In genomic region chr13:43316997-43317396, GRCh38 we compare ENCODE assay signal across 9 cellular contexts.
A peak's percentile ranks its signal among the peaks of the same experiment; 100 is the strongest.
DNase-seq lines count a peak whose midpoint lies in the region; ATAC-seq, FAIRE-seq and TF ChIP-seq lines count a peak whose summit lies in the region.
"Had no signal": no experiment of that assay in that cellular context is flagged by ENCODE, and none has a peak within 500 bp of the region (broad histone marks: within the 10 kb centered on the region; RNA-seq: fewer than 3 reads in every experiment).

No MANE protein-coding gene starts in this region.

- no peaks in the 10 kb centered on the region for H3K9me3 ChIP-seq in heart left ventricle

- peak overlapping the region in 1 of 12 donors; percentile 6 for H3K4me3 ChIP-seq in heart left ventricle

- H3K4me1 ChIP-seq in heart left ventricle: peaks cover 0 to 14% (median 6%) of the 10 kb centered on the region in 12 donors
- H3K4me1 ChIP-seq: parathyroid adenoma had no signal

- H3K27me3 ChIP-seq in heart left ventricle: no peaks in the 10 kb centered on the region

- ATAC-seq in HG03175 (IDR thresholded peaks at IDR 0.05; ENCODE audit: unreplicated experiment) (peak; percentile 39), heart left ventricle (peak; percentile 49 to 70 (median 65)), GM19023 (IDR thresholded peaks at IDR 0.05; ENCODE audit: unreplicated experiment) (no peak), GM18909 (IDR thresholded peaks at IDR 0.05; ENCODE audit: poor library complexity, unreplicated experiment) (no peak)

- no peak for TF ChIP-seq POLR2A in heart left ventricle (IDR thresholded peaks at IDR 0.05)

- DNase-seq in SKM-1 treated with dmso at 0.1 percent for 144 hours (lab: John Stamatoyannopoulos, UW; ENCODE audit: unreplicated experiment): peak; percentile 20
- peak in 4 of 5 donors; percentile 22 to 35 (median 32) for DNase-seq in heart left ventricle
- DNase-seq in substantia nigra (lab: John Stamatoyannopoulos, UW): peak in 32 of 49 donors; percentile 9 to 70 (median 38)
- no peak for DNase-seq in urothelium cell line (ENCODE audit: low spot score)
- DNase-seq: NCI-H524 treated with DMSO at 0.1 percent for 48 hours had no signal

- FAIRE-seq in urothelium cell line (lab: Jason Lieb, UNC): no peak

- TF ChIP-seq CTCF in heart left ventricle (IDR thresholded peaks at IDR 0.05): no peak

- 9 to 21% (median 10%) methylated on average over 4 of the region's 4 CpGs for WGBS in heart left ventricle, 4 donors

- peaks cover 0 to 11% (median 0%) of the 10 kb centered on the region in 9 donors for H3K36me3 ChIP-seq in heart left ventricle

- H3K27ac ChIP-seq in heart left ventricle (peak overlapping the region in 1 of 12 donors; percentile 45), substantia nigra (ENCODE audit: low read depth, low read length, poor library complexity, severe bottlenecking) (no peak overlapping the region)
- H3K27ac ChIP-seq: parathyroid adenoma had no signal

- intact Hi-C loops in heart left ventricle (cut with DNase I): loop anchor here in 1 of 10 donors (10.0 kb wide), 1 partner anchor 208 kb away; no protein-coding TSS in a partner anchor

Comparison
In these comparisons a context has a peak if more than half of its experiments do, and no peak if none do; other contexts are left out.
1. ATAC-seq: peak in HG03175 (single experiment) and heart left ventricle (4 of 4); none in GM19023 (single experiment) and GM18909 (single experiment).